In the genomic region with DNA sequence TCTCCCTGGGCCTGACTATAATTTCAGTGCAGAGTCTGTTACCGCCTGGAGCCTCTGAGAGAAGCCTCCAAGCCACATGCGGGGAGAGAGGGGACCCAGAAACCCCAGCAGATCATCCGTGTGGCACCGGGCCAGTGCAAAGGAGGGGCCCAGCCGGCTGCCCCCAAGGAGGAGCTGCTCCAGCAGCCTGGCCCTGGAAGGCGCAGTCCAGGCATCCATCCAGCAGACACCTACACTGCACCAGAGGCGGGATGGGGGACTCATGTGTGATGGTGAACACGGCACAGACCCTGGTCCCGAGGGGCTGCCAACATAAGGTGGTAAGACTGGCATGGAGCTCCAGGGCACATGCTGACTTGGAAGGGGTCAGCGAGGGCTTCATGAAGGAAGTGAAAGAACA, we compare ENCODE assay signal across 17 cellular contexts.
"Had no signal": no experiment of that assay in that cellular context is flagged by ENCODE, and none has a peak within 500 bp of the region (broad histone marks: within the 10 kb centered on the region; RNA-seq: fewer than 3 reads in every experiment).

No MANE protein-coding gene starts in this region.

- H3K27me3 Mint-ChIP-seq: activated B cell treated with CpG ODN at 0.5 μM for 24 hours had no signal

- H3K27ac ChIP-seq: neutrophil, parathyroid adenoma, upper lobe of right lung had no signal

- H3K9me3 ChIP-seq: gastrocnemius medialis, neutrophil, upper lobe of right lung had no signal

- H3K27me3 ChIP-seq: gastrocnemius medialis, neutrophil, upper lobe of right lung had no signal

- H3K27ac Mint-ChIP-seq: activated B cell treated with CpG ODN at 0.5 μM for 24 hours; activated T-cell treated with anti-CD3 and anti-CD28 coated beads, Interleukin-2, amount 50 U/mL, for 72 hours; T-helper 2 cell treated with Interferon-gamma antibody and Interleukin-4, amounts not matched to agents 5 μg/mL and 100 μg/mL, for 36 hours had no signal

- H3K9me3 Mint-ChIP-seq: activated B cell treated with CpG ODN at 0.5 μM for 24 hours; activated naive CD4-positive, alpha-beta T cell treated with anti-CD3 and anti-CD28 coated beads, Interleukin-2, amount 50 U/mL, for 72 hours; activated T-cell treated with anti-CD3 and anti-CD28 coated beads, Interleukin-2, amount 50 U/mL, for 72 hours; T-helper 2 cell treated with Interferon-gamma antibody and Interleukin-4, amounts not matched to agents 5 μg/mL and 100 μg/mL, for 36 hours had no signal

- H3K4me1 ChIP-seq: parathyroid adenoma, upper lobe of right lung had no signal

- ATAC-seq: activated naive CD4-positive, alpha-beta T cell treated with anti-CD3 and anti-CD28 coated beads, Interleukin-2, amount 50 U/mL, for 72 hours; activated T-cell treated with anti-CD3 and anti-CD28 coated beads, Interleukin-2, amount 50 U/mL, for 72 hours; upper lobe of right lung had no signal

- H3K4me3 Mint-ChIP-seq: activated B cell treated with CpG ODN at 0.5 μM for 24 hours; activated T-cell treated with anti-CD3 and anti-CD28 coated beads, Interleukin-2, amount 50 U/mL, for 72 hours; T-helper 2 cell treated with Interferon-gamma antibody and Interleukin-4, amounts not matched to agents 5 μg/mL and 100 μg/mL, for 36 hours had no signal

- H3K4me3 ChIP-seq: gastrocnemius medialis, upper lobe of right lung had no signal

- DNase-seq: activated B cell treated with CpG ODN at 0.5 μM for 24 hours; activated CD4-positive, alpha-beta T cell treated with anti-CD3 and anti-CD28 coated beads for 48 hours; activated CD8-positive, alpha-beta memory T cell treated with anti-CD3 and anti-CD28 coated beads, Interleukin-2, amount 50 U/mL, for 48 hours; activated gamma-delta T cell; activated T-cell treated with anti-CD3 and anti-CD28 coated beads, Interleukin-2, amount 50 U/mL, for 72 hours; amniotic stem cell; erythroblast; gastrocnemius medialis; islet precursor cell; stimulated activated CD4-positive, alpha-beta T cell treated with anti-CD3 and anti-CD28 coated beads, Interleukin-4, amount 100 ng/mL, for 1 hour; stimulated activated naive CD4-positive, alpha-beta T cell treated with Interleukin-2 at 50 U/mL for 16 hours; SW 1271; upper lobe of right lung had no signal

- H3K36me3 ChIP-seq: gastrocnemius medialis had no signal
